Comparison of ENCODE assay signal across 2 cellular contexts in genomic region chr17:68265852-68266232, GRCh38. TPM values are rescaled to one million over a fixed set of nuclear protein-coding genes. Genes with fewer than 3 reads are reported as not detected.
"Had no signal": no experiment of that assay in that cellular context is flagged by ENCODE, and none has a peak within 500 bp of the region (broad histone marks: within the 10 kb centered on the region; RNA-seq: fewer than 3 reads in every experiment).

No MANE protein-coding gene starts in this region.

RNA-seq across cellular contexts. Expression of gene SLC16A6, which starts 25.1 kb away (rescaled TPM):
- total RNA-seq: hepatocyte had no signal
- polyA plus RNA-seq: smooth muscle cell had no signal
